In the genomic region with DNA sequence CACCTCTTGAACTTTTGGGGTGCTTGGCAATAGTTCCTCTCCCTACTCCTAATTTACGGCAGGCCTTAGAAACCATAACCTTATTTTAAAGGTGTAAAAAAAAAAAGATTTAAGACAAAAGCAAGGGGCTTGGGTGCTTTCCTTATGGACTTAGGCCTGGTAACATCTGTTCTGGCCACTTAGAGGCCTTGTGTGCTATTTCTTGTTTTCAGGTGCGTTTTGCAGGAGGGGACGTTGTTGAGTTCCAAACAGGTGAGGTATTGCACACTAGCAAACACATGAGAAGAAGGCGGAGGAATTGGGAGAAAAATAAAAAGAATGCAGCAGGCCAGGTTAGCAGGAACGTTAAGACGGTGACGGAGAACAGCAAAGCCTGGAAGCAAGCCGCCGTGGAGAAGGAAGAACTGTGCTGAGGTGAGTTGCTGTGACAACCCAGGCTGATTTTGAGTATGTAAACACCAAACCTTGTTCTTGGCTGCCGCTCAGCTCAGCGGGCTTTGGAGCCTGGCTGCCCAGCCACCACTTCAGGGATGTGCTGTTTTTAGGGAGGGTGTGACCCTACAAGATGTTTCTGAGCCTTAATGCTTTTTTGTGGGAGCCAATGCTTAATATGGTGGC, we compare ENCODE assay signal across 18 cellular contexts. TPM values are rescaled to one million over a fixed set of nuclear protein-coding genes. Genes with fewer than 3 reads are reported as not detected.
DNase-seq lines count a peak whose midpoint lies in the region; ATAC-seq, FAIRE-seq and TF ChIP-seq lines count a peak whose summit lies in the region.
"Had no signal": no experiment of that assay in that cellular context is flagged by ENCODE, and none has a peak within 500 bp of the region (broad histone marks: within the 10 kb centered on the region; RNA-seq: fewer than 3 reads in every experiment).

No MANE protein-coding gene starts in this region.

- H3K9me2 ChIP-seq in PC-9 (ENCODE audit: insufficient read depth): no peaks in the 10 kb centered on the region

- no peaks in the 10 kb centered on the region; a peak in 1 of 5 replicates for H3K9me3 Mint-ChIP-seq in H9
- H3K9me3 Mint-ChIP-seq: activated T-helper 1 cell treated with anti-CD3 and anti-CD28 coated beads, Interleukin-12 subunit alpha, Interleukin-12 subunit beta, Interleukin-2, Interleukin-4 antibody, amounts not matched to agents 30 ng/mL and 10 ng/mL and 1 ng/mL, durations not matched to agents 14 hours and 24 hours and 36 hours; naive thymus-derived CD8-positive, alpha-beta T cell had no signal

- H3K27ac ChIP-seq in H9 (ENCODE audit: insufficient read length, low read depth, low read length) (no peak overlapping the region), lower lobe of right lung (peak overlapping the region; percentile 86), suprapubic skin (peak overlapping the region; percentile 71), PC-9 (no peak overlapping the region)
- H3K27ac ChIP-seq: BLaER1, heart right ventricle, SK-N-MC, tibial nerve had no signal

- H3K4me2 ChIP-seq in H9 (ENCODE audit: insufficient read depth, insufficient read length, low read length) (no peak overlapping the region), PC-9 (no peak overlapping the region)
- H3K4me2 ChIP-seq: BLaER1 had no signal

- H3K18ac ChIP-seq in H9 (ENCODE audit: insufficient read length, low read depth, low read length): no peak overlapping the region

- H4K20me1 ChIP-seq in H9 (ENCODE audit: control insufficient read depth, insufficient read depth, insufficient read length) (no peaks in the 10 kb centered on the region), PC-9 (ENCODE audit: insufficient read depth) (0 out of 2 replicates have a peak, but pooled peaks cover 3% of the 10 kb centered on the region)
- H4K20me1 ChIP-seq: BLaER1 had no signal

- no peak overlapping the region for H3K4ac ChIP-seq in H9 (ENCODE audit: low read depth, low read length)

- H3K4me3 Mint-ChIP-seq in H9: no peak overlapping the region
- H3K4me3 Mint-ChIP-seq: activated T-helper 1 cell treated with anti-CD3 and anti-CD28 coated beads, Interleukin-12 subunit alpha, Interleukin-12 subunit beta, Interleukin-2, Interleukin-4 antibody, amounts not matched to agents 30 ng/mL and 10 ng/mL and 1 ng/mL, durations not matched to agents 14 hours and 24 hours and 36 hours; naive thymus-derived CD8-positive, alpha-beta T cell had no signal

- DNase-seq in H9 (no peak), bronchial epithelial cell (ENCODE audit: low read depth) (peak; percentile 46), lower lobe of right lung (peak; percentile 88), suprapubic skin (ENCODE audit: low spot score in 2 of 2) (no peak), DMS153 treated with DMSO at 0.1 percent for 48 hours (lab: John Stamatoyannopoulos, UW; ENCODE audit: unreplicated experiment) (no peak), midbrain (lab: John Stamatoyannopoulos, UW) (no peak), PC-9 (no peak)
- DNase-seq: activated CD4-positive, alpha-beta T cell treated with anti-CD3 and anti-CD28 coated beads, Interleukin-2, amount 50 U/mL, for 4 hours; heart right ventricle; kidney glomerular epithelial cell; naive thymus-derived CD8-positive, alpha-beta T cell; NCI-H345; stimulated activated CD4-positive, alpha-beta T cell treated with anti-CD3 and anti-CD28 coated beads, Interleukin-2, amount 100 ng/mL, for 24 hours had no signal

- H3K9ac ChIP-seq in H9 (ENCODE audit: extremely low read depth, insufficient read length, low read length): no peak overlapping the region
- H3K9ac ChIP-seq: BLaER1 had no signal

- H3T11ph ChIP-seq in H9 (ENCODE audit: low read length): no peak overlapping the region

- no peak overlapping the region for H2BK12ac ChIP-seq in H9 (ENCODE audit: insufficient read length, low read depth, low read length)

- POLR2A ChIA-PET in PC-9 (lab: Charles Lee; ENCODE audit: unreplicated experiment): no interaction called here

- no peaks in the 10 kb centered on the region for H3K23me2 ChIP-seq in H9 (ENCODE audit: insufficient read length, low read depth, low read length, poor library complexity, severe bottlenecking)

- H3K79me1 ChIP-seq in H9 (ENCODE audit: insufficient read depth, low read depth, low read length, poor library complexity, severe bottlenecking): no peaks in the 10 kb centered on the region

- H2BK5ac ChIP-seq in H9 (ENCODE audit: insufficient read length, low read length): no peak overlapping the region

- H3K27me3 ChIP-seq in H9 (ENCODE audit: insufficient read depth, low read length) (no peaks in the 10 kb centered on the region), bronchial epithelial cell (ENCODE audit: control insufficient read depth, insufficient read depth, low read length) (no peaks in the 10 kb centered on the region), lower lobe of right lung (ENCODE audit: low read depth) (no peaks in the 10 kb centered on the region), suprapubic skin (no peaks in the 10 kb centered on the region), PC-9 (ENCODE audit: insufficient read depth, low read depth) (no peaks in the 10 kb centered on the region)
- H3K27me3 ChIP-seq: BLaER1, heart right ventricle, tibial nerve had no signal

- no peak overlapping the region for H3K56ac ChIP-seq in H9 (ENCODE audit: insufficient read length, low read depth, low read length)

- H3K4me1 ChIP-seq in H9 (ENCODE audit: insufficient read depth, low read length) (no peaks in the 10 kb centered on the region), lower lobe of right lung (peaks cover 10% of the 10 kb centered on the region), suprapubic skin (peaks cover 5% of the 10 kb centered on the region), PC-9 (replicated peaks; ENCODE audit: insufficient read depth) (no peaks in the 10 kb centered on the region; the same call in 1 of the 2 replicates)
- H3K4me1 ChIP-seq: BLaER1, heart right ventricle, tibial nerve had no signal

- intact Hi-C loops in lower lobe of right lung (cut with DNase I): no loop called here
- intact Hi-C loops in PC-9 (cut with micrococcal nuclease; ENCODE audit: unreplicated experiment): no loop called here

- no peak overlapping the region for H2BK120ac ChIP-seq in H9 (ENCODE audit: low read depth, low read length, poor library complexity, severe bottlenecking)

- H2BK15ac ChIP-seq in H9 (ENCODE audit: low read depth, low read length): no peak overlapping the region

- peaks cover 0 to 1% of the 10 kb centered on the region in 2 experiments; a peak in 2 of 4 replicates for H3K4me1 Mint-ChIP-seq in H9

- no CpG with 5 or more reads among the region's 11 CpGs for WGBS in H9 (ENCODE audit: extremely low coverage, insufficient read length, low lambda C conversion rate)
- WGBS in suprapubic skin: 69% methylated on average over 11 of the region's 11 CpGs

- H3K14ac ChIP-seq in H9 (ENCODE audit: insufficient read depth, low read length): no peak overlapping the region

- no peaks in the 10 kb centered on the region for H3K27me3 Mint-ChIP-seq in H9 (ENCODE audit: low read depth)
- H3K27me3 Mint-ChIP-seq: naive thymus-derived CD8-positive, alpha-beta T cell had no signal

- no peak overlapping the region for H3K4me3 ChIP-seq in bronchial epithelial cell (ENCODE audit: low read depth, low read length)
- H3K4me3 ChIP-seq in lower lobe of right lung: no peak overlapping the region
- no peak overlapping the region for H3K4me3 ChIP-seq in suprapubic skin
- H3K4me3 ChIP-seq in PC-9: no peak overlapping the region
- H3K4me3 ChIP-seq: BLaER1, heart right ventricle, SK-N-MC, tibial nerve had no signal

- H2AK5ac ChIP-seq in H9 (ENCODE audit: insufficient read length, low read length): no peak overlapping the region

- no peak for TF ChIP-seq POLR2A in suprapubic skin (IDR thresholded peaks at IDR 0.05)

- H3K9me3 ChIP-seq in H9 (ENCODE audit: control insufficient read depth, low read depth, low read length) (no peaks in the 10 kb centered on the region), lower lobe of right lung (no peaks in the 10 kb centered on the region), suprapubic skin (no peaks in the 10 kb centered on the region), PC-9 (ENCODE audit: insufficient read depth, low read depth) (no peaks in the 10 kb centered on the region)
- H3K9me3 ChIP-seq: BLaER1, heart right ventricle, tibial nerve had no signal

- peaks cover 1 to 28% (median 18%) of the 10 kb centered on the region in 3 experiments; a peak in 6 of 7 replicates for H3K36me3 Mint-ChIP-seq in H9 (ENCODE audit: insufficient read depth in 1 of 3, low read depth in 3 of 3)

- no peak overlapping the region for H2AFZ ChIP-seq in H9 (ENCODE audit: low read length)
- no peak overlapping the region for H2AFZ ChIP-seq in PC-9

- peak overlapping the region in 2 of 3 experiments; percentile 10 to 21; a peak in 3 of 7 replicates for H3K27ac Mint-ChIP-seq in H9
- H3K27ac Mint-ChIP-seq: activated T-helper 1 cell treated with anti-CD3 and anti-CD28 coated beads, Interleukin-12 subunit alpha, Interleukin-12 subunit beta, Interleukin-2, Interleukin-4 antibody, amounts not matched to agents 30 ng/mL and 10 ng/mL and 1 ng/mL, durations not matched to agents 14 hours and 24 hours and 36 hours; naive thymus-derived CD8-positive, alpha-beta T cell had no signal

- H3K23ac ChIP-seq in H9 (ENCODE audit: insufficient read length, low read depth, low read length): no peak overlapping the region

- H4K5ac ChIP-seq in H9 (ENCODE audit: insufficient read length, low read depth, low read length): no peak overlapping the region

- peaks cover 3% of the 10 kb centered on the region for H3K36me3 ChIP-seq in bronchial epithelial cell (ENCODE audit: control insufficient read depth, insufficient read depth, low read length)
- H3K36me3 ChIP-seq in lower lobe of right lung: peaks cover 45% of the 10 kb centered on the region
- peaks cover 16% of the 10 kb centered on the region for H3K36me3 ChIP-seq in suprapubic skin
- peaks cover 6% of the 10 kb centered on the region; the same call in 1 of the 2 replicates for H3K36me3 ChIP-seq in PC-9 (ENCODE audit: low read depth)

- BruUV-seq in PC-9 (replicated peaks; lab: Mats Ljungman, UMichigan): no TSS peak

- H2BK20ac ChIP-seq in H9 (ENCODE audit: low read depth, low read length, poor library complexity, severe bottlenecking): no peak overlapping the region

- H4K8ac ChIP-seq in H9 (replicated peaks; ENCODE audit: insufficient read length, low read depth, low read length): no peak overlapping the region

- H3K79me2 ChIP-seq in H9 (ENCODE audit: insufficient read depth, low read length): no peaks in the 10 kb centered on the region
- H3K79me2 ChIP-seq in PC-9 (ENCODE audit: low read depth): no peaks in the 10 kb centered on the region

- TF ChIP-seq EP300 in suprapubic skin (IDR thresholded peaks at IDR 0.05): no peak

- H3F3A ChIP-seq in PC-9 (ENCODE audit: insufficient read depth, low read depth): peaks cover 16% of the 10 kb centered on the region; the same call in 1 of the 2 replicates

- TF ChIP-seq CTCF in H9 (conservative IDR thresholded peaks at IDR 0.05): no peak
- TF ChIP-seq CTCF in bronchial epithelial cell (IDR thresholded peaks at IDR 0.05; ENCODE audit: insufficient read depth, low read length, severe bottlenecking): no peak
- TF ChIP-seq CTCF in lower lobe of right lung (IDR thresholded peaks at IDR 0.05): no peak
- TF ChIP-seq CTCF in suprapubic skin (IDR thresholded peaks at IDR 0.05): no peak
- TF ChIP-seq CTCF in PC-9 (conservative IDR thresholded peaks at IDR 0.05): no peak

- no peak for FAIRE-seq in bronchial epithelial cell (lab: Jason Lieb, UNC)
- FAIRE-seq: H54 had no signal

- ATAC-seq in lower lobe of right lung: peak; percentile 94 to 96
- ATAC-seq: heart right ventricle; naive thymus-derived CD8-positive, alpha-beta T cell had no signal

- CTCF ChIA-PET in PC-9 (lab: Charles Lee): no interaction called here

- H4K91ac ChIP-seq in H9 (ENCODE audit: insufficient read length, low read depth, low read length): no peak overlapping the region

RNA-seq across cellular contexts. Expression of a gene that starts 17.4 kb away (rescaled TPM):
- total RNA-seq in H9 (2021): 62.7 and 67.4 TPM in 2 replicates
- total RNA-seq in bronchial epithelial cell: 68.2 and 68.4 TPM in 2 replicates
- total RNA-seq in lower lobe of right lung: 39.6 TPM
- total RNA-seq in suprapubic skin: 10 to 100 TPM; 12.3 to 27.0 (median 22.1) TPM
- total RNA-seq in PC-9 (2021): 84.5 and 96.5 TPM in 2 replicates

RNA-seq across cellular contexts. Expression of a gene that starts 17.6 kb away (rescaled TPM):
- total RNA-seq in H9 (2021): 370 and 383 TPM in 2 replicates
- total RNA-seq in bronchial epithelial cell: 83.7 and 189 TPM in 2 replicates
- total RNA-seq in lower lobe of right lung: 138 TPM
- total RNA-seq in suprapubic skin: 100 to 1,000 TPM; 161 to 232 (median 207) TPM
- 384 and 386 TPM in 2 replicates for total RNA-seq in PC-9 (2021)

RNA-seq across cellular contexts. Expression of a gene that starts 30.2 kb away (rescaled TPM):
- total RNA-seq in H9 (2021): 45.0 and 47.7 TPM in 2 replicates
- total RNA-seq in bronchial epithelial cell: 7.9 and 13.3 TPM in 2 replicates
- total RNA-seq in lower lobe of right lung: 67.7 TPM
- total RNA-seq in suprapubic skin: 10 to 100 TPM; 51.3 to 79.3 (median 56.8) TPM
- total RNA-seq in PC-9 (2021): 53.8 and 102 TPM in 2 replicates

RNA-seq across cellular contexts. Expression of a gene that starts 36.9 kb away (rescaled TPM):
- total RNA-seq in H9 (2021) (18.2 and 19.8 TPM in 2 replicates), bronchial epithelial cell (10.9 and 12.4 TPM in 2 replicates), lower lobe of right lung (209 TPM), suprapubic skin (10 to 100 TPM; 18.5 to 59.1 (median 39.4) TPM), PC-9 (2021) (84.1 and 92.7 TPM in 2 replicates)

RNA-seq across cellular contexts. Expression of a gene that starts 44.2 kb away (rescaled TPM):
- total RNA-seq in H9 (2021) (195 TPM in 2 replicates), bronchial epithelial cell (92.2 and 161 TPM in 2 replicates), lower lobe of right lung (181 TPM), suprapubic skin (100 to 1,000 TPM; 251 to 495 (median 436) TPM), PC-9 (2021) (198 and 218 TPM in 2 replicates)

Comparison
In these comparisons a context has a peak if more than half of its experiments do, and no peak if none do; other contexts are left out.
1. DNase-seq: peak in bronchial epithelial cell (single experiment) and lower lobe of right lung (single experiment); none in H9 (single experiment), suprapubic skin (0 of 2), DMS153 treated with DMSO at 0.1 percent for 48 hours (single experiment), midbrain (single experiment) and PC-9 (0 of 2).
2. H3K27ac ChIP-seq: peak in lower lobe of right lung (single experiment) and suprapubic skin (single experiment); none in H9 (single experiment) and PC-9 (single experiment).